ENCODE assay signal across 20 cellular contexts in genomic region chr16:18797746-18798145, GRCh38. TPM values are rescaled to one million over a fixed set of nuclear protein-coding genes. Genes with fewer than 3 reads are reported as not detected.
DNase-seq lines count a peak whose midpoint lies in the region; ATAC-seq and TF ChIP-seq lines count a peak whose summit lies in the region.
"Had no signal": no experiment of that assay in that cellular context is flagged by ENCODE, and none has a peak within 500 bp of the region (broad histone marks: within the 10 kb centered on the region; RNA-seq: fewer than 3 reads in every experiment).

No MANE protein-coding gene starts in this region.

- peak overlapping the region; percentile 92; the same call in 1 of the 2 replicates for H3K4me2 ChIP-seq in DND-41 (ENCODE audit: insufficient read depth, low read length)

- no peak for TF ChIP-seq CTCF in A673 (conservative IDR thresholded peaks at IDR 0.05; ENCODE audit: low read depth, low read length)
- no peak for TF ChIP-seq CTCF in DND-41 (IDR thresholded peaks at IDR 0.05; ENCODE audit: borderline replicate concordance, extremely low read depth, low read length, poor library complexity, severe bottlenecking)
- no peak for TF ChIP-seq CTCF in VCaP (conservative IDR thresholded peaks at IDR 0.05)
- TF ChIP-seq CTCF in mesothelial cell of epicardium (IDR thresholded peaks at IDR 0.05; ENCODE audit: unreplicated experiment), result no peak

- H3K27me3 ChIP-seq in A673 (replicated peaks; ENCODE audit: insufficient read depth, low read depth, low read length, poor library complexity), result no peaks in the 10 kb centered on the region
- no peaks in the 10 kb centered on the region for H3K27me3 ChIP-seq in DND-41 (ENCODE audit: insufficient read depth, low read length, poor library complexity)
- H3K27me3 ChIP-seq: heart left ventricle, tibial nerve had no signal

- H3K4me1 ChIP-seq in A673 (ENCODE audit: insufficient read depth, low read length, poor library complexity, severe bottlenecking) (peaks cover 22% of the 10 kb centered on the region), DND-41 (ENCODE audit: insufficient read depth, low read length) (peaks cover 42% of the 10 kb centered on the region)

- H3K9me3 ChIP-seq in A673 (ENCODE audit: low read depth, low read length, poor library complexity, severe bottlenecking), result no peaks in the 10 kb centered on the region
- no peaks in the 10 kb centered on the region for H3K9me3 ChIP-seq in DND-41 (ENCODE audit: insufficient read depth, low read length, severe bottlenecking)
- H3K9me3 ChIP-seq: heart left ventricle, psoas muscle, tibial nerve had no signal

- H3K79me2 ChIP-seq in DND-41 (ENCODE audit: insufficient read depth, low read length), result peaks cover 80% of the 10 kb centered on the region

- H3K36me3 ChIP-seq in A673 (ENCODE audit: insufficient read depth, low read length, poor library complexity, severe bottlenecking) (peaks cover 66% of the 10 kb centered on the region), DND-41 (ENCODE audit: insufficient read depth, low read length) (peaks cover 68% of the 10 kb centered on the region)

- H3K27ac ChIP-seq in A673 (ENCODE audit: low read depth, low read length, poor library complexity, severe bottlenecking), result no peak overlapping the region
- no peak overlapping the region for H3K27ac ChIP-seq in DND-41 (ENCODE audit: low read length)
- H3K27ac ChIP-seq in VCaP, result peak overlapping the region; percentile 70
- H3K27ac ChIP-seq: tibial nerve had no signal

- POLR2A ChIA-PET in A673 (lab: Charles Lee; ENCODE audit: low non-redundant PET), result no interaction called here

- peaks cover 23% of the 10 kb centered on the region for H4K20me1 ChIP-seq in DND-41 (ENCODE audit: insufficient read depth, low read length)

- no peak for DNase-seq in A673 (ENCODE audit: low spot score)
- no peak for DNase-seq in DND-41
- no peak for DNase-seq in mesothelial cell of epicardium (ENCODE audit: low spot score in 2 of 2, unreplicated experiment in 2 of 2)
- no peak for DNase-seq in ecto neural progenitor cell (ENCODE audit: low spot score)
- DNase-seq: activated T-cell treated with anti-CD3 and anti-CD28 coated beads, Interleukin-2, amount 50 U/mL, for 72 hours; DMS53; heart left ventricle; midbrain; NCI-H1417; NCI-H526 treated with DMSO at 0.1 percent for 48 hours; psoas muscle; Right ventricle myocardium superior; stimulated activated CD4-positive, alpha-beta T cell treated with anti-CD3 and anti-CD28 coated beads, Interleukin-4, amount 100 ng/mL, for 1 hour; stimulated activated naive CD8-positive, alpha-beta T cell treated with anti-CD3 and anti-CD28 coated beads, Interleukin-15, Interleukin-2, amounts not matched to agents 100 U/mL and 50 U/mL, for 24 hours had no signal

- no TSS peak for BruUV-seq in A673 (replicated peaks; lab: Mats Ljungman, UMichigan)

- H3K4me3 ChIP-seq in A673 (ENCODE audit: low read depth, low read length, poor library complexity, severe bottlenecking), result peak overlapping the region; percentile 94
- no peak overlapping the region for H3K4me3 ChIP-seq in DND-41 (ENCODE audit: low read depth in 1 of 2, low read length in 2 of 2)
- H3K4me3 ChIP-seq: heart left ventricle, psoas muscle, tibial nerve had no signal

- CTCF ChIA-PET in A673 (lab: Charles Lee), result no interaction called here

- H2AFZ ChIP-seq in DND-41 (ENCODE audit: low read depth, low read length), result no peak overlapping the region

- ATAC-seq in DND-41 (ENCODE audit: insufficient read depth, low read depth) (no peak), HG03039 (IDR thresholded peaks at IDR 0.05; ENCODE audit: unreplicated experiment) (no peak), GM19452 (IDR thresholded peaks at IDR 0.05; ENCODE audit: unreplicated experiment) (no peak)
- ATAC-seq: activated naive CD4-positive, alpha-beta T cell treated with anti-CD3 and anti-CD28 coated beads, Interleukin-2, amount 50 U/mL, for 72 hours; activated T-cell treated with anti-CD3 and anti-CD28 coated beads, Interleukin-2, amount 50 U/mL, for 72 hours; heart left ventricle; natural killer cell treated with Interleukin-12 subunit alpha and Interleukin-12 subunit beta and Interleukin-15 and Interleukin-18, amount 100 ng/mL, for 72 hours; psoas muscle; stimulated activated naive CD8-positive, alpha-beta T cell treated with anti-CD3 and anti-CD28 coated beads, Interleukin-15, Interleukin-2, amounts not matched to agents 100 U/mL and 50 U/mL, for 24 hours had no signal

- H3K4me1 Mint-ChIP-seq in mesothelial cell of epicardium, result peaks cover 26% of the 10 kb centered on the region

- H3K4me3 Mint-ChIP-seq in mesothelial cell of epicardium, result no peak overlapping the region

- H3K9ac ChIP-seq in DND-41 (ENCODE audit: low read depth, low read length), result no peak overlapping the region

- H3K27ac Mint-ChIP-seq in mesothelial cell of epicardium, result peak overlapping the region; percentile 63
- H3K27ac Mint-ChIP-seq: activated T-cell treated with anti-CD3 and anti-CD28 coated beads, Interleukin-2, amount 50 U/mL, for 72 hours; natural killer cell treated with Interleukin-12 subunit alpha and Interleukin-12 subunit beta and Interleukin-15 and Interleukin-18, amount 100 ng/mL, for 72 hours had no signal

- intact Hi-C loops in A673 (cut with micrococcal nuclease; ENCODE audit: unreplicated experiment), result loop anchor here (10.0 kb wide), 1 partner anchor 727 kb away; the partner anchor contains the start of genes CCP110 and GDE1

- H3K9me3 Mint-ChIP-seq in mesothelial cell of epicardium, result no peaks in the 10 kb centered on the region
- H3K9me3 Mint-ChIP-seq: activated naive CD4-positive, alpha-beta T cell treated with anti-CD3 and anti-CD28 coated beads, Interleukin-2, amount 50 U/mL, for 72 hours; activated T-cell treated with anti-CD3 and anti-CD28 coated beads, Interleukin-2, amount 50 U/mL, for 72 hours; natural killer cell treated with Interleukin-12 subunit alpha and Interleukin-12 subunit beta and Interleukin-15 and Interleukin-18, amount 100 ng/mL, for 72 hours had no signal

- peaks cover 23% of the 10 kb centered on the region for H3K36me3 Mint-ChIP-seq in mesothelial cell of epicardium

- no peaks in the 10 kb centered on the region for H3K27me3 Mint-ChIP-seq in mesothelial cell of epicardium (ENCODE audit: low read depth)
- H3K27me3 Mint-ChIP-seq: natural killer cell treated with Interleukin-12 subunit alpha and Interleukin-12 subunit beta and Interleukin-15 and Interleukin-18, amount 100 ng/mL, for 72 hours had no signal

RNA-seq across cellular contexts. Expression of gene ARL6IP1, which starts 3.6 kb away (rescaled TPM):
- total RNA-seq in A673 (2021) (179 and 223 TPM in 2 replicates), mesothelial cell of epicardium (124 to 130 TPM (median 124 TPM) in 3 replicates)

RNA-seq across cellular contexts. Expression of gene RPS15A, which starts 7.6 kb away (rescaled TPM):
- 1,282 and 1,307 TPM in 2 replicates for total RNA-seq in A673 (2021)
- 1,664 to 1,782 TPM (median 1,739 TPM) in 3 replicates for total RNA-seq in mesothelial cell of epicardium
